In genomic region chr6:118350881-118351430, GRCh38 we compare ENCODE assay signal across 15 cellular contexts.
A peak's percentile ranks its signal among the peaks of the same experiment; 100 is the strongest.
DNase-seq lines count a peak whose midpoint lies in the region; ATAC-seq, FAIRE-seq and TF ChIP-seq lines count a peak whose summit lies in the region.
"Had no signal": no experiment of that assay in that cellular context is flagged by ENCODE, and none has a peak within 500 bp of the region (broad histone marks: within the 10 kb centered on the region; RNA-seq: fewer than 3 reads in every experiment).

No MANE protein-coding gene starts in this region.

- TF ChIP-seq CTCF in astrocyte (IDR thresholded peaks at IDR 0.05; ENCODE audit: insufficient read depth, low read depth, low read length) (no peak), nephron progenitor cell (IDR thresholded peaks at IDR 0.05) (no peak)

- DNase-seq in NCI-H146 (lab: John Stamatoyannopoulos, UW) (peak; percentile 2), NCI-H146 treated with DMSO at 0.1 percent for 48 hours (lab: John Stamatoyannopoulos, UW; ENCODE audit: unreplicated experiment) (no peak), NCI-H2029 (lab: John Stamatoyannopoulos, UW) (peak; percentile 45), astrocyte (ENCODE audit: low read depth) (peak; percentile 36), nephron progenitor cell (no peak), Right ventricle myocardium inferior (ENCODE audit: missing footprints) (no peak), trophoblast cell (no peak), glomerular visceral epithelial cell (ENCODE audit: extremely low spot score) (no peak)
- DNase-seq: aorta, NCI-H1417 treated with DMSO at 0.1 percent for 48 hours, transverse colon had no signal

- H3K9ac ChIP-seq in astrocyte (ENCODE audit: low read length): no peak overlapping the region
- no peak overlapping the region for H3K9ac ChIP-seq in trophoblast cell (ENCODE audit: low read length)

- H3K9me3 Mint-ChIP-seq in astrocyte (ENCODE audit: unreplicated experiment) (peaks cover 2% of the 10 kb centered on the region), nephron progenitor cell (no peaks in the 10 kb centered on the region)
- H3K9me3 Mint-ChIP-seq: nephron had no signal

- H3K27me3 ChIP-seq in astrocyte (ENCODE audit: insufficient read depth, low read length) (no peaks in the 10 kb centered on the region), trophoblast cell (ENCODE audit: insufficient read depth, low read length) (no peaks in the 10 kb centered on the region)
- H3K27me3 ChIP-seq: transverse colon had no signal

- H2BK12ac ChIP-seq in trophoblast cell (ENCODE audit: low read length): no peak overlapping the region

- H3K36me3 ChIP-seq in astrocyte (ENCODE audit: insufficient read depth, low read length) (no peaks in the 10 kb centered on the region), trophoblast cell (ENCODE audit: control insufficient read depth in 1 of 2, insufficient read depth in 2 of 2, low read length in 2 of 2) (no peaks in the 10 kb centered on the region)
- H3K36me3 ChIP-seq: prostate gland, transverse colon had no signal

- H3K4me2 ChIP-seq in astrocyte (ENCODE audit: low read length) (no peak overlapping the region), trophoblast cell (ENCODE audit: low read length) (no peak overlapping the region)

- no peak overlapping the region for H2BK120ac ChIP-seq in trophoblast cell (ENCODE audit: insufficient read depth, low read length, poor library complexity)

- H3K4me3 Mint-ChIP-seq in astrocyte (ENCODE audit: unreplicated experiment): no peak overlapping the region
- no peak overlapping the region for H3K4me3 Mint-ChIP-seq in nephron progenitor cell
- H3K4me3 Mint-ChIP-seq: nephron, WTC11 had no signal

- H3K4me1 Mint-ChIP-seq in astrocyte (ENCODE audit: low read depth, unreplicated experiment): no peaks in the 10 kb centered on the region
- no peaks in the 10 kb centered on the region for H3K4me1 Mint-ChIP-seq in nephron progenitor cell
- H3K4me1 Mint-ChIP-seq: nephron, WTC11 had no signal

- no peaks in the 10 kb centered on the region for H3K79me1 ChIP-seq in trophoblast cell (ENCODE audit: low read length)

- intact Hi-C loops in Right ventricle myocardium inferior (cut with DNase I): no loop called here

- H3K36me3 Mint-ChIP-seq in astrocyte (ENCODE audit: low read depth, unreplicated experiment): no peaks in the 10 kb centered on the region
- H3K36me3 Mint-ChIP-seq in nephron progenitor cell (ENCODE audit: low read depth): no peaks in the 10 kb centered on the region
- H3K36me3 Mint-ChIP-seq: WTC11 had no signal

- no peaks in the 10 kb centered on the region for H4K20me1 ChIP-seq in astrocyte (ENCODE audit: insufficient read depth, low read length)

- no peak overlapping the region for H3K23ac ChIP-seq in trophoblast cell (ENCODE audit: low read length)

- FAIRE-seq in astrocyte (lab: Jason Lieb, UNC): no peak

- H3K79me2 ChIP-seq in astrocyte (ENCODE audit: insufficient read depth, low read length) (no peaks in the 10 kb centered on the region), trophoblast cell (ENCODE audit: control insufficient read depth, insufficient read depth, low read length, poor library complexity) (no peaks in the 10 kb centered on the region)

- no peak overlapping the region for H3K14ac ChIP-seq in trophoblast cell (ENCODE audit: low read length)

- no peaks in the 10 kb centered on the region for H3K27me3 Mint-ChIP-seq in astrocyte (ENCODE audit: low read depth, unreplicated experiment)
- H3K27me3 Mint-ChIP-seq in nephron progenitor cell (ENCODE audit: low read depth, poor library complexity): peaks cover 3% of the 10 kb centered on the region

- no peak overlapping the region for H4K12ac ChIP-seq in trophoblast cell (ENCODE audit: low read depth, low read length)

- no peak overlapping the region for H2AK5ac ChIP-seq in trophoblast cell (ENCODE audit: low read length)

- H3K4me1 ChIP-seq in astrocyte (ENCODE audit: insufficient read depth, low read length): no peaks in the 10 kb centered on the region
- H3K4me1 ChIP-seq in trophoblast cell (ENCODE audit: control insufficient read depth in 1 of 2, insufficient read depth in 2 of 2, low read length in 2 of 2): no peaks in the 10 kb centered on the region
- H3K4me1 ChIP-seq: prostate gland, transverse colon had no signal

- no peak overlapping the region for H2BK5ac ChIP-seq in trophoblast cell (ENCODE audit: low read depth, low read length, poor library complexity)

- H2AFZ ChIP-seq in astrocyte (ENCODE audit: low read depth, low read length): no peak overlapping the region
- no peak overlapping the region for H2AFZ ChIP-seq in trophoblast cell (ENCODE audit: insufficient read depth, low read length, poor library complexity)

- no CpG with 5 or more reads among the region's 5 CpGs for WGBS in trophoblast cell (ENCODE audit: extremely low coverage, insufficient coverage, insufficient read length)

- H4K91ac ChIP-seq in trophoblast cell (ENCODE audit: low read depth, low read length): no peak overlapping the region

- H3K27ac ChIP-seq in astrocyte (ENCODE audit: low read depth, low read length) (no peak overlapping the region), trophoblast cell (ENCODE audit: low read depth, low read length) (no peak overlapping the region)
- H3K27ac ChIP-seq: 22Rv1, prostate gland had no signal

- no peak overlapping the region for H3K18ac ChIP-seq in trophoblast cell (ENCODE audit: low read length)

- no peak for ATAC-seq in Right ventricle myocardium inferior
- ATAC-seq: WTC11 had no signal

- H3K27ac Mint-ChIP-seq in astrocyte (ENCODE audit: unreplicated experiment) (no peak overlapping the region), nephron progenitor cell (peak overlapping the region; percentile 5)
- H3K27ac Mint-ChIP-seq: nephron, WTC11 had no signal

- no peak overlapping the region for H4K8ac ChIP-seq in trophoblast cell (ENCODE audit: low read depth, low read length)

- H3K9me3 ChIP-seq in astrocyte (ENCODE audit: insufficient read depth, low read depth, low read length) (no peaks in the 10 kb centered on the region), trophoblast cell (ENCODE audit: insufficient read depth, low read depth, low read length) (no peaks in the 10 kb centered on the region)
- H3K9me3 ChIP-seq: prostate gland, transverse colon had no signal

- H3K4me3 ChIP-seq in astrocyte (ENCODE audit: insufficient read depth, low read depth, low read length) (no peak overlapping the region), trophoblast cell (ENCODE audit: low read depth, low read length) (no peak overlapping the region)
- H3K4me3 ChIP-seq: prostate gland, transverse colon had no signal

- H3K4ac ChIP-seq in trophoblast cell (ENCODE audit: low read depth, low read length): no peak overlapping the region

Comparison
In these comparisons a context has a peak if more than half of its experiments do, and no peak if none do; other contexts are left out.
1. DNase-seq: peak in NCI-H146 (single experiment), NCI-H2029 (single experiment) and astrocyte (single experiment); none in NCI-H146 treated with DMSO at 0.1 percent for 48 hours (single experiment), nephron progenitor cell (single experiment), Right ventricle myocardium inferior (single experiment), trophoblast cell (0 of 2) and glomerular visceral epithelial cell (single experiment).